1 cellular context compared by ENCODE assay signal in genomic region chr11:74168838-74169237, GRCh38.
TF ChIP-seq lines count a peak whose summit lies in the region.

No MANE protein-coding gene starts in this region.

TF ChIP-seq in IMR-90, 13 proteins besides CTCF, POLR2A, EP300 and RAD21:
- peak; percentile 41; the same call in 1 of the 2 replicates for TF ChIP-seq CEBPB (IDR thresholded peaks at IDR 0.05; ENCODE audit: low read depth, low read length)
- TF ChIP-seq CHD1 (IDR thresholded peaks at IDR 0.05; ENCODE audit: low read depth, low read length): no peak
TF ChIP-seq in IMR-90: peak in this region for 1.
